Comparison of ENCODE assay signal across 28 cellular contexts in the genomic region with DNA sequence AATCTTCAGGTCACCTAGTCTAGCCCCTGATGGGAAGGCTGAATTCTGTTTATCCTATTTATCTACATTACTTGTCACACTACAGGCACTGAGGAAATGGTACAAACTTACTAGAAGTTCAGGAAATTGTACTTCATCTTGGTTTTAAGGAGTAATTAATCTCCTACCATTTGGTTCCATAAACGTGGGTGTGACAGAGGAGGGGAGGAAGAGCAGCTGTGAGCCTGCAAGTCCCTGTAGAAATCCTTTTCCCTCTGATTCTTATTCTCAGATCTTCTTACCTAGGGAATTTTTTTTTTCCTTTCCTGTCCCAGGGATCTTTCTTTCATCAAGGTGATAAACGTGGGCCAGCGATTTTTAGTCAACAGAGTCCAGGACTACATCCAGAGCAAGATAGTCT. TPM values are rescaled to one million over a fixed set of nuclear protein-coding genes. Genes with fewer than 3 reads are reported as not detected.
"Had no signal": no experiment of that assay in that cellular context is flagged by ENCODE, and none has a peak within 500 bp of the region (broad histone marks: within the 10 kb centered on the region; RNA-seq: fewer than 3 reads in every experiment).

No MANE protein-coding gene starts in this region.

- H3K9me3 ChIP-seq: adrenal gland, ascending aorta, esophagus muscularis mucosa, testis, upper lobe of right lung had no signal

- H3K36me3 ChIP-seq: brain microvascular endothelial cell had no signal

- FAIRE-seq: colon, frontal cortex, TTC549 had no signal

- H3K9me3 Mint-ChIP-seq: activated T-cell treated with anti-CD3 and anti-CD28 coated beads, Interleukin-2, amount 50 U/mL, for 4 hours; activated T-helper 2 cell treated with anti-CD3 and anti-CD28 coated beads, Interferon-gamma antibody, Interleukin-2, Interleukin-4, amounts not matched to agents 10 μg/mL and 5 μg/mL and 100 μg/mL, durations not matched to agents 14 hours and 24 hours and 36 hours; central memory CD8-positive, alpha-beta T cell; mesothelial cell of epicardium; stimulated activated naive B cell treated with anti-CD40 and anti-IgM and Interleukin-4, amounts not matched to agents 10 μg/mL and 1 μg/mL and 100 μg/mL, for 72 hours; T-cell had no signal

- H3K4me1 ChIP-seq: adrenal gland, ascending aorta, testis had no signal

- H3K4me3 ChIP-seq: adrenal gland, ascending aorta, dorsolateral prefrontal cortex, esophagus muscularis mucosa, smooth muscle cell, testis, upper lobe of right lung had no signal

- H3K27me3 Mint-ChIP-seq: activated naive CD8-positive, alpha-beta T cell; central memory CD8-positive, alpha-beta T cell; stimulated activated naive B cell treated with anti-CD40 and anti-IgM and Interleukin-4, amounts not matched to agents 10 μg/mL and 1 μg/mL and 100 μg/mL, for 72 hours; T-cell had no signal

- H3K27ac Mint-ChIP-seq: activated naive CD8-positive, alpha-beta T cell; activated T-helper 2 cell treated with anti-CD3 and anti-CD28 coated beads, Interferon-gamma antibody, Interleukin-2, Interleukin-4, amounts not matched to agents 10 μg/mL and 5 μg/mL and 100 μg/mL, durations not matched to agents 14 hours and 24 hours and 36 hours; mesothelial cell of epicardium; stimulated activated naive B cell treated with anti-CD40 and anti-IgM and Interleukin-4, amounts not matched to agents 10 μg/mL and 1 μg/mL and 100 μg/mL, for 72 hours; T-cell had no signal

- H3K27ac ChIP-seq: adrenal gland, ascending aorta, brain microvascular endothelial cell, esophagus muscularis mucosa, testis, upper lobe of right lung had no signal

- H3K4me3 Mint-ChIP-seq: activated naive CD8-positive, alpha-beta T cell; activated T-cell treated with anti-CD3 and anti-CD28 coated beads, Interleukin-2, amount 50 U/mL, for 4 hours; central memory CD8-positive, alpha-beta T cell; mesothelial cell of epicardium; stimulated activated naive B cell treated with anti-CD40 and anti-IgM and Interleukin-4, amounts not matched to agents 10 μg/mL and 1 μg/mL and 100 μg/mL, for 72 hours; T-cell had no signal

- H3K27me3 ChIP-seq: adrenal gland, ascending aorta, brain microvascular endothelial cell, dorsolateral prefrontal cortex, esophagus muscularis mucosa, testis, upper lobe of right lung had no signal

- ATAC-seq: activated T-cell treated with anti-CD3 and anti-CD28 coated beads, Interleukin-2, amount 50 U/mL, for 4 hours; left lobe of liver; sciatic nerve; stimulated activated naive B cell treated with anti-CD40 and anti-IgM and Interleukin-4, amounts not matched to agents 10 μg/mL and 1 μg/mL and 100 μg/mL, for 72 hours; T-cell; upper lobe of right lung had no signal

- H3K4me1 Mint-ChIP-seq: mesothelial cell of epicardium had no signal

- DNase-seq: activated CD8-positive, alpha-beta memory T cell treated with anti-CD3 and anti-CD28 coated beads, Interleukin-2, amount 50 U/mL, for 48 hours; activated naive CD4-positive, alpha-beta T cell; activated T-cell treated with anti-CD3 and anti-CD28 coated beads, Interleukin-2, amount 50 U/mL, for 4 hours; adrenal gland; brain microvascular endothelial cell; dorsolateral prefrontal cortex; occipital lobe; stimulated activated CD4-positive, alpha-beta T cell treated with anti-CD3 and anti-CD28 coated beads, Interleukin-15, amount 100 ng/mL, for 24 hours; stimulated activated CD8-positive, alpha-beta memory T cell treated with anti-CD3 and anti-CD28 coated beads, Interleukin-4, amount 100 ng/mL, for 48 hours; stimulated activated naive B cell treated with anti-CD40 and anti-IgM and Interleukin-4, amounts not matched to agents 10 μg/mL and 1 μg/mL and 100 μg/mL, for 72 hours; T-cell; testis; upper lobe of right lung had no signal

RNA-seq across cellular contexts. Expression of a gene that starts 21.5 kb away (rescaled TPM):
- total RNA-seq: ascending aorta, dorsolateral prefrontal cortex, frontal cortex, lung microvascular endothelial cell, mesothelial cell of epicardium, occipital lobe had no signal
- polyA plus RNA-seq: neural cell had no signal

RNA-seq across cellular contexts. Expression of a gene that starts 34.6 kb away (rescaled TPM):
- total RNA-seq: activated CD8-positive, alpha-beta memory T cell treated with anti-CD3 and anti-CD28 coated beads for 36 hours; activated T-helper 2 cell treated with anti-CD3 and anti-CD28 coated beads, Interferon-gamma antibody, Interleukin-2, Interleukin-4, amounts not matched to agents 10 μg/mL and 5 μg/mL and 100 μg/mL, durations not matched to agents 14 hours and 24 hours and 36 hours; ascending aorta; frontal cortex; lung microvascular endothelial cell; occipital lobe had no signal
- polyA plus RNA-seq: neural cell had no signal

RNA-seq across cellular contexts. Expression of a gene that starts 36.8 kb away (rescaled TPM):
- total RNA-seq: activated CD8-positive, alpha-beta memory T cell treated with anti-CD3 and anti-CD28 coated beads for 36 hours; activated T-helper 2 cell treated with anti-CD3 and anti-CD28 coated beads, Interferon-gamma antibody, Interleukin-2, Interleukin-4, amounts not matched to agents 10 μg/mL and 5 μg/mL and 100 μg/mL, durations not matched to agents 14 hours and 24 hours and 36 hours; ascending aorta; dorsolateral prefrontal cortex; frontal cortex; lung microvascular endothelial cell; occipital lobe; smooth muscle cell had no signal
- polyA plus RNA-seq: neural cell, smooth muscle cell had no signal
